8 cellular contexts compared by ENCODE assay signal in the genomic region with DNA sequence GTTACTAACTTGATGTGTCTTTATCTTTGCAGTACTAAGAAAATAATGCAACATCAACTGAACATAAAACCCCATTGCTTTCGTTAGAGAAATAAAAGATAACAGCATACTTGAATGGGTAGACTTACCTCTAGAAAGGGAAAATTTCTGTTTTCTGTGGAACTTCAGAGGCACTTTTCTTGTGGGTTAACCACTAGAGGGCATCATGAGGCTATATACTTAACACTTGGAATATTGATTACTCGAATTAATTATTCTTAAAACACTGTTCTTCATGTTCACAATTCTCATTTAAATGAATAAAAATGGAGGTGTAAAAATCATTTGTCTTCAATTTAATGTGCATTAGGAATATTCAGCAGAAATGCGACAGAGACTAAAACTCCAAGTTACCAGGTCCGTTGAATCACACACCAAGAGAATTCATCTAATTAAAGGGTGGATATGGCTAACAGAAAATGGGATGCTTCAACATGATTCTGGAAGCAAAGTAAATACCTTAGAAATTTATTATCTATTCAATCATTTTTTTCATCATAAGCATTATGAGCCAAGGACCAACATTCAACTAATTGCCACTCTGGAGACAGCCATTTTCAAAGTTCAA.
A peak's percentile ranks its signal among the peaks of the same experiment; 100 is the strongest.
DNase-seq lines count a peak whose midpoint lies in the region; ATAC-seq, FAIRE-seq and TF ChIP-seq lines count a peak whose summit lies in the region.

No MANE protein-coding gene starts in this region.

- H3K9ac ChIP-seq in MM.1S (ENCODE audit: low read length) = no peak overlapping the region
- H3K9ac ChIP-seq in GM12878 (ENCODE audit: control insufficient read depth, insufficient read depth, low read length) = no peak overlapping the region
- no peak overlapping the region for H3K9ac ChIP-seq in mesenchymal stem cell (ENCODE audit: low read length)

- H3K36me3 ChIP-seq in MM.1S (replicated peaks; ENCODE audit: insufficient read depth, low read length) = no peaks in the 10 kb centered on the region
- no peaks in the 10 kb centered on the region for H3K36me3 ChIP-seq in GM12878 (ENCODE audit: control insufficient read depth in 2 of 2, insufficient read depth in 2 of 2, low read length in 1 of 2)
- no peaks in the 10 kb centered on the region for H3K36me3 ChIP-seq in mesenchymal stem cell (ENCODE audit: control insufficient read depth in 1 of 2, insufficient read depth in 2 of 2, low read depth in 1 of 2, low read length in 2 of 2)

- TF ChIP-seq RAD21 in GM12878 (IDR thresholded peaks at IDR 0.05; ENCODE audit: insufficient read depth, low read depth, low read length) = peak; percentile 56

- no peak for FAIRE-seq in GM12878 (lab: Jason Lieb, UNC)

- H3K9me2 ChIP-seq in MM.1S (replicated peaks; ENCODE audit: insufficient read depth, low read length) = no peaks in the 10 kb centered on the region

- H2BK120ac ChIP-seq in mesenchymal stem cell (ENCODE audit: low read depth, low read length) = no peak overlapping the region

- no peaks in the 10 kb centered on the region for H3K27me3 ChIP-seq in MM.1S (replicated peaks; ENCODE audit: insufficient read depth, low read length)
- H3K27me3 ChIP-seq in GM12878 (replicated peaks in 1 of 2; ENCODE audit: control insufficient read depth in 2 of 2, insufficient read depth in 2 of 2, low read length in 1 of 2) = no peaks in the 10 kb centered on the region
- no peaks in the 10 kb centered on the region for H3K27me3 ChIP-seq in mesenchymal stem cell (ENCODE audit: control insufficient read depth in 1 of 2, insufficient read depth in 1 of 2, low read length in 2 of 2)

- TF ChIP-seq EP300 in GM12878 (IDR thresholded peaks at IDR 0.05; ENCODE audit: borderline replicate concordance in 1 of 2, control insufficient read depth in 1 of 2, low read depth in 2 of 2, low read length in 2 of 2) = no peak

- H4K91ac ChIP-seq in mesenchymal stem cell (ENCODE audit: low read length) = no peak overlapping the region

- H2BK12ac ChIP-seq in mesenchymal stem cell (ENCODE audit: low read length in 2 of 2) = no peak overlapping the region

- no peak overlapping the region for H3K4me2 ChIP-seq in MM.1S (ENCODE audit: low read depth, low read length)
- no peak overlapping the region for H3K4me2 ChIP-seq in GM12878 (ENCODE audit: control insufficient read depth, insufficient read depth)
- no peak overlapping the region for H3K4me2 ChIP-seq in mesenchymal stem cell (ENCODE audit: low read length, poor library complexity, severe bottlenecking)

- H3K4ac ChIP-seq in mesenchymal stem cell (ENCODE audit: low read depth in 1 of 2, low read length in 2 of 2) = no peak overlapping the region

- no TSS peak for BruUV-seq in GM12878 (replicated peaks; lab: Mats Ljungman, UMichigan)

- no peak overlapping the region for H4K8ac ChIP-seq in mesenchymal stem cell (ENCODE audit: low read length)

- intact Hi-C loops in GM12878 (cut with micrococcal nuclease; ENCODE audit: unreplicated experiment) (loop anchor here (2.0 to 5.0 kb wide), 6 partner anchors 86 to 567 kb away; no protein-coding TSS in a partner anchor), posterior vena cava (cut with DNase I) (no loop called here)

- H3K4me3 ChIP-seq in MM.1S (ENCODE audit: low read length) (no peak overlapping the region), GM12878 (no peak overlapping the region), mesenchymal stem cell (ENCODE audit: insufficient read depth in 1 of 2, low read depth in 1 of 2, low read length in 2 of 2) (no peak overlapping the region)

- no peak overlapping the region for H3K23ac ChIP-seq in mesenchymal stem cell (ENCODE audit: low read length in 2 of 2)

- in situ Hi-C loops in GM12878 (cut with MboI) = loop anchor here (10.0 kb wide), 3 partner anchors 361 to 571 kb away; no protein-coding TSS in a partner anchor

- H2AFZ ChIP-seq in MM.1S (ENCODE audit: low read length) = no peak overlapping the region
- H2AFZ ChIP-seq in GM12878 (ENCODE audit: control insufficient read depth, low read depth, low read length) = no peak overlapping the region
- H2AFZ ChIP-seq in mesenchymal stem cell (ENCODE audit: low read depth, low read length) = no peak overlapping the region

- H4K20me1 ChIP-seq in MM.1S (ENCODE audit: insufficient read depth, low read length) (no peaks in the 10 kb centered on the region), GM12878 (ENCODE audit: control insufficient read depth, insufficient read depth) (no peaks in the 10 kb centered on the region)

- SMC1A ChIA-PET in GM12878 (lab: Charles Lee; ENCODE audit: uncharacterized antibody, unreplicated experiment) = interaction anchor here (0.9 to 6.7 kb wide), 11 partner anchors 7 to 490 kb away, joined by 3 to 63 read pairs (median 4); no protein-coding TSS in a partner anchor

- H3K18ac ChIP-seq in mesenchymal stem cell (ENCODE audit: low read depth in 1 of 2, low read length in 2 of 2) = no peak overlapping the region

- H3K27ac ChIP-seq in MM.1S (ENCODE audit: low read length) (no peak overlapping the region), GM12878 (ENCODE audit: control insufficient read depth, insufficient read depth) (no peak overlapping the region), mesenchymal stem cell (ENCODE audit: low read length, poor library complexity, severe bottlenecking) (no peak overlapping the region)

- H2BK15ac ChIP-seq in mesenchymal stem cell (ENCODE audit: low read depth, poor library complexity, severe bottlenecking) = no peak overlapping the region

- POLR2A ChIA-PET in GM12878 (lab: Charles Lee) = no interaction called here

- no peaks in the 10 kb centered on the region for H3F3A ChIP-seq in MM.1S (ENCODE audit: insufficient read depth, low read length)

- DNase-seq in EH (ENCODE audit: low read depth) = peak; percentile 55
- DNase-seq in MM.1S = peak; percentile 63
- no peak for DNase-seq in GM12878 (ENCODE audit: low read depth, low spot score)
- DNase-seq in mesenchymal stem cell = peak; percentile 40
- no peak for DNase-seq in AG08396 (ENCODE audit: low spot score)
- DNase-seq in NCI-H1048 (lab: John Stamatoyannopoulos, UW) = no peak
- DNase-seq in posterior vena cava (ENCODE audit: low spot score) = no peak

- no peaks in the 10 kb centered on the region for H3K79me1 ChIP-seq in mesenchymal stem cell (replicated peaks; ENCODE audit: low read length, poor library complexity, severe bottlenecking)

- no peak overlapping the region for H2AK5ac ChIP-seq in mesenchymal stem cell (ENCODE audit: low read length, severe bottlenecking)

- H3K79me2 ChIP-seq in MM.1S (ENCODE audit: low read length) (no peaks in the 10 kb centered on the region), GM12878 (ENCODE audit: control insufficient read depth, insufficient read depth, low read length) (no peaks in the 10 kb centered on the region)

- CTCF ChIA-PET in GM12878 (lab: Yijun Ruan, JAX) = interaction anchor here (0.7 to 6.9 kb wide), 7 partner anchors 178 to 567 kb away, joined by 3 to 41 read pairs (median 3); no protein-coding TSS in a partner anchor

- H3K14ac ChIP-seq in mesenchymal stem cell (ENCODE audit: low read length in 2 of 2) = no peak overlapping the region

- RAD21 ChIA-PET in GM12878 (lab: Charles Lee; ENCODE audit: unreplicated experiment) = interaction anchor here (1.0 to 1.8 kb wide), 5 partner anchors 301 to 601 kb away, joined by 3 to 9 read pairs (median 4); partner anchors contain the start of gene PRDM1

- H3K4me1 ChIP-seq in MM.1S (ENCODE audit: low read length) (no peaks in the 10 kb centered on the region), GM12878 (ENCODE audit: control insufficient read depth, insufficient read depth, low read length) (no peaks in the 10 kb centered on the region), mesenchymal stem cell (ENCODE audit: control insufficient read depth, insufficient read depth, low read depth, low read length) (no peaks in the 10 kb centered on the region)

- no peaks in the 10 kb centered on the region for H3K9me3 ChIP-seq in MM.1S (replicated peaks; ENCODE audit: insufficient read depth, low read length)
- H3K9me3 ChIP-seq in GM12878 (replicated peaks; ENCODE audit: control insufficient read depth, insufficient read depth, low read length) = no peaks in the 10 kb centered on the region; the same call in 2 of the 3 replicates
- H3K9me3 ChIP-seq in mesenchymal stem cell (ENCODE audit: control insufficient read depth, low read length) = no peaks in the 10 kb centered on the region

- ATAC-seq in GM12878 = peak; percentile 41; the same call in 1 of the 3 replicates
- ATAC-seq in HG03097 (IDR thresholded peaks at IDR 0.05; ENCODE audit: low FRiP score, unreplicated experiment) = no peak

- no peak overlapping the region for H2BK5ac ChIP-seq in mesenchymal stem cell (ENCODE audit: low read depth, low read length, poor library complexity, severe bottlenecking)

- 50% methylated on average over 4 of the region's 4 CpGs for WGBS in GM12878 (ENCODE audit: insufficient coverage, insufficient replicate concordance, low lambda C conversion rate, missing lambda C conversion rate)
- no CpG with 5 or more reads among the region's 4 CpGs for WGBS in mesenchymal stem cell

- TF ChIP-seq CTCF in MM.1S (IDR thresholded peaks at IDR 0.05; ENCODE audit: low read length) = peak; percentile 75
- peak; percentile 48 to 52 (median 50); a peak in 5 of 6 replicates for TF ChIP-seq CTCF in GM12878 (IDR thresholded peaks at IDR 0.05 in 2 of 3, conservative IDR thresholded peaks at IDR 0.05 in 1 of 3; ENCODE audit: control insufficient read depth in 2 of 3, extremely low read depth in 1 of 3, insufficient read depth in 1 of 3, low read depth in 3 of 3, low read length in 3 of 3)

- no peak for TF ChIP-seq POLR2A in GM12878 (IDR thresholded peaks at IDR 0.05; ENCODE audit: low read depth, low read length)

TF ChIP-seq in GM12878, 131 proteins besides CTCF, POLR2A, EP300 and RAD21:
- TF ChIP-seq, protein P1, sequence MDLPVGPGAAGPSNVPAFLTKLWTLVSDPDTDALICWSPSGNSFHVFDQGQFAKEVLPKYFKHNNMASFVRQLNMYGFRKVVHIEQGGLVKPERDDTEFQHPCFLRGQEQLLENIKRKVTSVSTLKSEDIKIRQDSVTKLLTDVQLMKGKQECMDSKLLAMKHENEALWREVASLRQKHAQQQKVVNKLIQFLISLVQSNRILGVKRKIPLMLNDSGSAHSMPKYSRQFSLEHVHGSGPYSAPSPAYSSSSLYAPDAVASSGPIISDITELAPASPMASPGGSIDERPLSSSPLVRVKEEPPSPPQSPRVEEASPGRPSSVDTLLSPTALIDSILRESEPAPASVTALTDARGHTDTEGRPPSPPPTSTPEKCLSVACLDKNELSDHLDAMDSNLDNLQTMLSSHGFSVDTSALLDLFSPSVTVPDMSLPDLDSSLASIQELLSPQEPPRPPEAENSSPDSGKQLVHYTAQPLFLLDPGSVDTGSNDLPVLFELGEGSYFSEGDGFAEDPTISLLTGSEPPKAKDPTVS (IDR thresholded peaks at IDR 0.05; ENCODE audit: low read depth, low read length) = no peak
- TF ChIP-seq ETV6 (conservative IDR thresholded peaks at IDR 0.05 in 1 of 2, IDR thresholded peaks at IDR 0.05 in 1 of 2; ENCODE audit: borderline replicate concordance in 1 of 2, low read depth in 1 of 2) = no peak
- no peak for TF ChIP-seq CBFB (IDR thresholded peaks at IDR 0.05; ENCODE audit: low read depth)
- no peak for TF ChIP-seq SUPT20H (IDR thresholded peaks at IDR 0.05; ENCODE audit: borderline replicate concordance, control insufficient read depth, low read depth, low read length)
- no peak for TF ChIP-seq ATF7 (IDR thresholded peaks at IDR 0.05; ENCODE audit: low read depth)
- peak; percentile 63; the same call in 1 of the 2 replicates for TF ChIP-seq SMC3 (IDR thresholded peaks at IDR 0.05; ENCODE audit: borderline replicate concordance, low read length)

Comparison
In these comparisons a context has a peak if more than half of its experiments do, and no peak if none do; other contexts are left out.
1. DNase-seq: peak in EH (single experiment), MM.1S (single experiment) and mesenchymal stem cell (single experiment); none in GM12878 (single experiment), AG08396 (single experiment), NCI-H1048 (single experiment) and posterior vena cava (single experiment).